25 cellular contexts compared by ENCODE assay signal in the genomic region with DNA sequence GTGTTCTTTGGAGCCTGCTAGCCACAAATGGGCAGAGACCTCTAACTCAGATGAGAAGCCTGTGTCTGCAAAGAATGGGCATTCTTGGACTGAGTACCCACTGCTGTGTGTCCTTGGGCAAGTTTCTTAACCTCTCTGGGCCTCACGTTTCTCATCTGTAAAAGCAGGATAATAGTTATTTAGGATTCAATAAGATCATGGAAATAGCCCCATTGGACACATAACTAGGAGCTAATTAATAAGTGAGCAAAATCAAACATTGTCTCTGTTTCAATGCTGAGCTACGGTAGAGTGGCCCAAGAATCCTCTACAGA.
DNase-seq lines count a peak whose midpoint lies in the region; ATAC-seq and TF ChIP-seq lines count a peak whose summit lies in the region.
"Had no signal": no experiment of that assay in that cellular context is flagged by ENCODE, and none has a peak within 500 bp of the region (broad histone marks: within the 10 kb centered on the region; RNA-seq: fewer than 3 reads in every experiment).

No MANE protein-coding gene starts in this region.

- H3K27me3 Mint-ChIP-seq in naive thymus-derived CD4-positive, alpha-beta T cell = no peaks in the 10 kb centered on the region
- H3K27me3 Mint-ChIP-seq: activated naive CD8-positive, alpha-beta T cell treated with anti-CD3 and anti-CD28 coated beads, Interleukin-2, amount 10 ng/mL, durations not matched to agents 7 days and 5 days; B cell had no signal

- no peaks in the 10 kb centered on the region for H3K9me3 Mint-ChIP-seq in naive thymus-derived CD4-positive, alpha-beta T cell
- H3K9me3 Mint-ChIP-seq: activated naive CD8-positive, alpha-beta T cell treated with anti-CD3 and anti-CD28 coated beads, Interleukin-2, amount 10 ng/mL, durations not matched to agents 7 days and 5 days had no signal

- peak; percentile 13 for DNase-seq in activated CD4-positive, CD25-positive, alpha-beta regulatory T cell treated with anti-CD3 and anti-CD28 coated beads, Interleukin-2, amount 50 U/mL, for 72 hours
- DNase-seq in body of pancreas = no peak
- DNase-seq in naive thymus-derived CD4-positive, alpha-beta T cell = no peak
- DNase-seq in NK-92 treated with Interleukin-12 subunit alpha and Interleukin-12 subunit beta, amount 100 ng/mL, for 24 hours (lab: John Stamatoyannopoulos, UW) = no peak
- DNase-seq: activated CD8-positive, alpha-beta memory T cell treated with anti-CD3 and anti-CD28 coated beads, Interleukin-2, amount 50 U/mL, for 4 hours; activated naive CD8-positive, alpha-beta T cell treated with anti-CD3 and anti-CD28 coated beads, Interleukin-2, amount 10 ng/mL, durations not matched to agents 7 days and 5 days; COR-L47; effector memory CD4-positive, alpha-beta T cell; hypothalamus; left ventricle myocardium superior; NCI-H1105; NCI-H2029; NCI-H2227 treated with DMSO at 0.1 percent for 48 hours; RPMI8226; stimulated activated CD4-positive, alpha-beta T cell treated with anti-CD3 and anti-CD28 coated beads, Interleukin-1b, Interleukin-23, amount 100 ng/mL, for 48 hours; WERI-Rb-1 had no signal

- peak overlapping the region in 5 of 9 donors; percentile 22 to 65 (median 52) for H3K27ac Mint-ChIP-seq in naive thymus-derived CD4-positive, alpha-beta T cell
- H3K27ac Mint-ChIP-seq: B cell had no signal

- peaks cover 5 to 44% (median 27%) of the 10 kb centered on the region in 7 donors for H3K4me1 Mint-ChIP-seq in naive thymus-derived CD4-positive, alpha-beta T cell

- no peak for TF ChIP-seq POLR2A in body of pancreas (IDR thresholded peaks at IDR 0.05)

- no peaks in the 10 kb centered on the region for H3K27me3 ChIP-seq in body of pancreas
- H3K27me3 ChIP-seq in naive thymus-derived CD4-positive, alpha-beta T cell (ENCODE audit: control insufficient read depth in 2 of 2, insufficient read depth in 2 of 2, low read length in 2 of 2) = no peaks in the 10 kb centered on the region
- H3K27me3 ChIP-seq: esophagus muscularis mucosa, gastroesophageal sphincter had no signal

- H3K4me1 ChIP-seq in body of pancreas = peaks cover 71% of the 10 kb centered on the region
- peaks cover 17 to 18% of the 10 kb centered on the region in 2 donors for H3K4me1 ChIP-seq in naive thymus-derived CD4-positive, alpha-beta T cell (ENCODE audit: control insufficient read depth in 2 of 2, insufficient read depth in 2 of 2, low read length in 2 of 2)

- H3K4me3 Mint-ChIP-seq in naive thymus-derived CD4-positive, alpha-beta T cell = no peak overlapping the region
- H3K4me3 Mint-ChIP-seq: activated naive CD8-positive, alpha-beta T cell treated with anti-CD3 and anti-CD28 coated beads, Interleukin-2, amount 10 ng/mL, durations not matched to agents 7 days and 5 days; B cell had no signal

- no peak for TF ChIP-seq CTCF in body of pancreas (IDR thresholded peaks at IDR 0.05)

- no peaks in the 10 kb centered on the region for H3K36me3 Mint-ChIP-seq in naive thymus-derived CD4-positive, alpha-beta T cell
- H3K36me3 Mint-ChIP-seq: activated naive CD8-positive, alpha-beta T cell treated with anti-CD3 and anti-CD28 coated beads, Interleukin-2, amount 10 ng/mL, durations not matched to agents 7 days and 5 days had no signal

- CTCF ChIA-PET in naive thymus-derived CD4-positive, alpha-beta T cell (lab: Charles Lee) = interaction anchor here (2.7 to 6.1 kb wide), 3 partner anchors 26 to 44 kb away, joined by 10 to 76 read pairs (median 39); no protein-coding TSS in a partner anchor

- peak overlapping the region; percentile 69 to 100 (median 98) for H3K27ac ChIP-seq in body of pancreas
- no peak overlapping the region for H3K27ac ChIP-seq in naive thymus-derived CD4-positive, alpha-beta T cell (ENCODE audit: low read depth, low read length)
- H3K27ac ChIP-seq in temporal lobe (ENCODE audit: low read depth, low read length) = peak overlapping the region; percentile 38
- H3K27ac ChIP-seq: A549, HL-60, WERI-Rb-1 had no signal

- H3K4me3 ChIP-seq in body of pancreas = no peak overlapping the region
- no peak overlapping the region for H3K4me3 ChIP-seq in naive thymus-derived CD4-positive, alpha-beta T cell (ENCODE audit: low read length)
- H3K4me3 ChIP-seq: A549, esophagus muscularis mucosa, gastroesophageal sphincter had no signal

- no peaks in the 10 kb centered on the region for H3K36me3 ChIP-seq in body of pancreas (replicated peaks in 1 of 2; ENCODE audit: insufficient read depth in 1 of 2, low read depth in 2 of 2)
- H3K36me3 ChIP-seq in naive thymus-derived CD4-positive, alpha-beta T cell (ENCODE audit: control insufficient read depth in 2 of 3, insufficient read depth in 3 of 3, low read length in 3 of 3) = no peaks in the 10 kb centered on the region
- H3K36me3 ChIP-seq: esophagus muscularis mucosa, gastroesophageal sphincter, WERI-Rb-1 had no signal

- 27 to 45% methylated on average over 2 of the region's 2 CpGs for WGBS in body of pancreas, 2 donors

- ATAC-seq in activated CD4-positive, CD25-positive, alpha-beta regulatory T cell treated with anti-CD3 and anti-CD28 coated beads, Interleukin-2, amount 50 U/mL, for 24 hours = no peak
- ATAC-seq in body of pancreas = no peak
- ATAC-seq in naive thymus-derived CD4-positive, alpha-beta T cell = no peak
- ATAC-seq in HG02623 (IDR thresholded peaks at IDR 0.05; ENCODE audit: unreplicated experiment) = no peak
- no peak for ATAC-seq in HG02763 (IDR thresholded peaks at IDR 0.05; ENCODE audit: unreplicated experiment)
- ATAC-seq: A549, gastroesophageal sphincter, left ventricle myocardium superior had no signal

- intact Hi-C loops in body of pancreas (cut with DNase I) = no loop called here
- intact Hi-C loops in naive thymus-derived CD4-positive, alpha-beta T cell (cut with micrococcal nuclease) = loop anchor here (5.0 kb wide), 3 partner anchors 41 to 1541 kb away; a partner anchor contains a TSS

- no peaks in the 10 kb centered on the region for H3K9me3 ChIP-seq in body of pancreas
- no peaks in the 10 kb centered on the region for H3K9me3 ChIP-seq in naive thymus-derived CD4-positive, alpha-beta T cell (ENCODE audit: control insufficient read depth in 2 of 3, low read length in 3 of 3)
- H3K9me3 ChIP-seq: A549, esophagus muscularis mucosa, gastroesophageal sphincter had no signal

- POLR2A ChIA-PET in naive thymus-derived CD4-positive, alpha-beta T cell (lab: Charles Lee) = interaction anchor here (0.7 to 4.4 kb wide), 6 partner anchors 8 to 35 kb away, joined by 3 to 104 read pairs (median 30); no protein-coding TSS in a partner anchor
